10 cellular contexts compared by ENCODE assay signal in the genomic region with DNA sequence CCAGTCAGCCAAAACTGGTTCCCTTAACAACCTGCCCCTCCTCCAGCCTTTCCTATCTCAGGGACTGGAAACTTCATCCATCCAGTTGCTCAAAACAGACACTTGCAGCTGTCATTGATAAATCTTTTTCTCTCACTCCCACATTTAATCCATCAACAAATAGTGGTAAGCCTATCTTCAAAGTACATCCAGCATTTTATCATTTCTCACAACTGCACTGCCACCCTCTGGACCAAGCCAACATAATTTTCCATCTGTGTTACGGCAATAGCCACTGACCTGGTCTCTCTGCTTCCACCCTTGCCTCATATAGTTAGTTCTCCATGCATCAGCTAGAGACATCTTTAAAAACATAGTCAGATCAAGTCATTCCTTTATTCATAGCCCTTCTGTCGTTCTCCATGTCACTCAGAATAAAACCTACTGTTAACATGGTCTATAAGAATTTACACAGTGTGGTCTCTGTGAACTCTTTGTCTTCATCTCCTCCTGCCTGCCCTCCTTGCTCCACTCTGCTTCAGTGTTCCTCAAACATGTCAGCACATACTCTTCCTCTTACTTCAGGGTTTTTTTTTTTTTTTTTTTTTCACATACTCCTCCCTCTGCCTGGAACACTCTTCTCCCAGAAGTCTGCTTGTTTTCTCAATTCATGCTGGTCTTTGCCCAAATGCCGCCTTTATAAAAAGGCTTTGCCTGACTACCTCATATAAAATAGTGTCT.
A peak's percentile ranks its signal among the peaks of the same experiment; 100 is the strongest.
DNase-seq lines count a peak whose midpoint lies in the region; ATAC-seq and TF ChIP-seq lines count a peak whose summit lies in the region.
"Had no signal": no experiment of that assay in that cellular context is flagged by ENCODE, and none has a peak within 500 bp of the region (broad histone marks: within the 10 kb centered on the region; RNA-seq: fewer than 3 reads in every experiment).

No MANE protein-coding gene starts in this region.

- no peaks in the 10 kb centered on the region for H3K36me3 Mint-ChIP-seq in chondrocyte (ENCODE audit: low read depth)
- no peaks in the 10 kb centered on the region for H3K36me3 Mint-ChIP-seq in stimulated activated memory B cell treated with anti-CD40 and anti-IgM and Interleukin-4, amounts not matched to agents 10 μg/mL and 1 μg/mL and 100 μg/mL, for 72 hours

- H3K27ac Mint-ChIP-seq in chondrocyte (ENCODE audit: unreplicated experiment) = no peak overlapping the region
- no peak overlapping the region for H3K27ac Mint-ChIP-seq in stimulated activated memory B cell treated with anti-CD40 and anti-IgM and Interleukin-4, amounts not matched to agents 10 μg/mL and 1 μg/mL and 100 μg/mL, for 72 hours

- peaks cover 17% of the 10 kb centered on the region for H3K27me3 Mint-ChIP-seq in chondrocyte (ENCODE audit: low read depth)
- no peaks in the 10 kb centered on the region for H3K27me3 Mint-ChIP-seq in stimulated activated memory B cell treated with anti-CD40 and anti-IgM and Interleukin-4, amounts not matched to agents 10 μg/mL and 1 μg/mL and 100 μg/mL, for 72 hours

- no peaks in the 10 kb centered on the region for H3K4me1 Mint-ChIP-seq in chondrocyte (ENCODE audit: low read depth)
- H3K4me1 Mint-ChIP-seq in stimulated activated memory B cell treated with anti-CD40 and anti-IgM and Interleukin-4, amounts not matched to agents 10 μg/mL and 1 μg/mL and 100 μg/mL, for 72 hours = no peaks in the 10 kb centered on the region

- TF ChIP-seq CTCF in chondrocyte (IDR thresholded peaks at IDR 0.05) = peak; percentile 71
- peak; percentile 43 for TF ChIP-seq CTCF in osteoblast (IDR thresholded peaks at IDR 0.05; ENCODE audit: extremely low read depth, low read depth, low read length)

- H3K4me3 ChIP-seq in osteoblast (ENCODE audit: insufficient read depth, low read length) = no peak overlapping the region

- H4K20me1 ChIP-seq in osteoblast (ENCODE audit: insufficient read depth, low read length) = no peaks in the 10 kb centered on the region

- no peak overlapping the region for H2AFZ ChIP-seq in osteoblast (ENCODE audit: low read length)

- ATAC-seq in stimulated activated memory B cell treated with anti-CD40 and anti-IgM and Interleukin-4, amounts not matched to agents 10 μg/mL and 1 μg/mL and 100 μg/mL, for 72 hours = no peak
- ATAC-seq in HG03039 (IDR thresholded peaks at IDR 0.05; ENCODE audit: unreplicated experiment) = no peak

- no peaks in the 10 kb centered on the region for H3K4me1 ChIP-seq in osteoblast (ENCODE audit: insufficient read depth, low read length)

- no peaks in the 10 kb centered on the region for H3K27me3 ChIP-seq in osteoblast (ENCODE audit: insufficient read depth, low read length)

- no peak overlapping the region for H3K27ac ChIP-seq in osteoblast (ENCODE audit: low read depth, low read length)

- no peaks in the 10 kb centered on the region for H3K9me3 ChIP-seq in osteoblast (ENCODE audit: low read depth, low read length)

- H3K4me2 ChIP-seq in osteoblast (ENCODE audit: insufficient read depth, low read length) = no peak overlapping the region

- no peaks in the 10 kb centered on the region for H3K36me3 ChIP-seq in osteoblast (ENCODE audit: insufficient read depth, low read length)

- H3K4me3 Mint-ChIP-seq in chondrocyte (ENCODE audit: unreplicated experiment) = no peak overlapping the region
- no peak overlapping the region for H3K4me3 Mint-ChIP-seq in stimulated activated memory B cell treated with anti-CD40 and anti-IgM and Interleukin-4, amounts not matched to agents 10 μg/mL and 1 μg/mL and 100 μg/mL, for 72 hours

- H3K79me2 ChIP-seq in osteoblast (ENCODE audit: insufficient read depth, low read length) = no peaks in the 10 kb centered on the region

- DNase-seq in NCI-H1105 treated with DMSO at 0.1 percent for 48 hours (lab: John Stamatoyannopoulos, UW) (peak; percentile 8), NCI-H1105 (lab: John Stamatoyannopoulos, UW) (no peak), LHCN-M2 (ENCODE audit: low read depth) (peak; percentile 41), chondrocyte (ENCODE audit: low spot score) (no peak), osteoblast (ENCODE audit: insufficient read length, low spot score, missing footprints) (no peak)
- no peak for DNase-seq in activated CD4-positive, alpha-beta T cell treated with anti-CD3 and anti-CD28 coated beads, Interleukin-2, amount 50 U/mL, for 1 hour
- DNase-seq: effector CD8-positive, alpha-beta T cell; NK-92 treated with Interleukin-12 subunit alpha and Interleukin-12 subunit beta, amount 100 ng/mL, for 24 hours had no signal

- H3K9me3 Mint-ChIP-seq in chondrocyte (ENCODE audit: low read depth) = no peaks in the 10 kb centered on the region
- no peaks in the 10 kb centered on the region for H3K9me3 Mint-ChIP-seq in stimulated activated memory B cell treated with anti-CD40 and anti-IgM and Interleukin-4, amounts not matched to agents 10 μg/mL and 1 μg/mL and 100 μg/mL, for 72 hours

Comparison
In these comparisons a context has a peak if more than half of its experiments do, and no peak if none do; other contexts are left out.
1. DNase-seq: peak in NCI-H1105 treated with DMSO at 0.1 percent for 48 hours (single experiment) and LHCN-M2 (single experiment); none in NCI-H1105 (single experiment), chondrocyte (single experiment), osteoblast (single experiment) and activated CD4-positive, alpha-beta T cell treated with anti-CD3 and anti-CD28 coated beads, Interleukin-2, amount 50 U/mL, for 1 hour (single experiment).